ENCODE assay signal across 30 cellular contexts in the genomic region with DNA sequence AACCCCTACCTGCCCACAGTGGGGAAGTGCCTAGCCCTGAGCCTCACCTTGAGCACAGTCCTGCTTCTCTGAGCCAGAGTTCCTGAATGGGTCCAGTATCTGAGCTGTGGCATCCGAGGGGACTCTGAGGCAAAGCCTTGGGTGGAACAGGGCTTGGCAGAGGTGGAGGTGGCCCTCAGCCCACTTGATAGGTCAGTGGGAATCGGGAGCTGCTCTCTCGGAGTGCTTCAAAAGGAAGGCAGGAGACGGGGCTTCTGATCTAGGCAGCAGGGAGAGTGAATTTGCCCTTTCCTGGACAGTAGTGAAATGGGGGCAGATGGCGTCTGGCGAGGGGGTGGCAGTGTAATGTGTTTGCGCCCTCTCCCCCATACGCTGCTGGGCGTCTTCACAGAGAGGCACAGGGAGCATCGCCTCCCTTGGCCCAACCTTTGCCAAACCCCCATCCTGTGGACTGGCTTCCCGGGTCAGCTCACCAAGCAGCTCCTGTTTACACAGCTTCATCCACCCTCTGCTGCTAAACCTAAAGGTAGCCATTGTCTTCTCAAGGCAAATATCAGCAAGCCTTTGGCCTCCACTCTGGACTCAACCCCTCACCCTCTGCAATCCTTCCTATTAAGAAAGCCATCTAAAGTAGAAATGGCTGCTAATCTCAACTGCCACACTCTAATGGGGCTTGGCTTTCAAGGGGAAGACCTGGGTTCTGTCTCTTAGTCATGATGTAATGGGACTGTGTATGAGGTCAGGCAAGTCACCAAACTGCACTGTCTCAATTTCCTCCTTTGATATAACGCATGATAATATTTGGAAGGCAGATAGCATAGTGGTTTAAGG. TPM values are rescaled to one million over a fixed set of nuclear protein-coding genes. Genes with fewer than 3 reads are reported as not detected.
DNase-seq lines count a peak whose midpoint lies in the region; ATAC-seq and TF ChIP-seq lines count a peak whose summit lies in the region.
"Had no signal": no experiment of that assay in that cellular context is flagged by ENCODE, and none has a peak within 500 bp of the region (broad histone marks: within the 10 kb centered on the region; RNA-seq: fewer than 3 reads in every experiment).

No MANE protein-coding gene starts in this region.

- no peak overlapping the region for H3K4me3 Mint-ChIP-seq in Caco-2 (ENCODE audit: unreplicated experiment)
- H3K4me3 Mint-ChIP-seq in nephron progenitor cell, result no peak overlapping the region
- H3K4me3 Mint-ChIP-seq: activated CD4-positive, alpha-beta T cell treated with anti-CD3 and anti-CD28 coated beads for 36 hours; CD4-positive, alpha-beta T cell; dendritic cell treated with granulocyte-macrophage colony-stimulating factor and Interleukin-4, amounts not matched to agents 40 ng/mL and 50 ng/mL, for 4 days; natural killer cell treated with Interleukin-12 subunit alpha and Interleukin-12 subunit beta and Interleukin-15 and Interleukin-18, amount 100 ng/mL, for 72 hours had no signal

- peaks cover 34% of the 10 kb centered on the region for H3K4me1 ChIP-seq in Caco-2
- no peaks in the 10 kb centered on the region for H3K4me1 ChIP-seq in ectodermal cell (ENCODE audit: control insufficient read depth, insufficient read depth, low read length)

- H3K4me1 Mint-ChIP-seq in Caco-2 (ENCODE audit: low read depth, unreplicated experiment) (peaks cover 19% of the 10 kb centered on the region), nephron progenitor cell (peaks cover 24% of the 10 kb centered on the region)

- H3K36me3 Mint-ChIP-seq in Caco-2 (ENCODE audit: insufficient read depth, unreplicated experiment) (peaks cover 12% of the 10 kb centered on the region), nephron progenitor cell (ENCODE audit: low read depth) (peaks cover 8% of the 10 kb centered on the region)
- H3K36me3 Mint-ChIP-seq: natural killer cell treated with Interleukin-12 subunit alpha and Interleukin-12 subunit beta and Interleukin-15 and Interleukin-18, amount 100 ng/mL, for 72 hours had no signal

- intact Hi-C loops in Caco-2 (cut with micrococcal nuclease; ENCODE audit: unreplicated experiment), result no loop called here

- H3K9me3 ChIP-seq in Caco-2 (no peaks in the 10 kb centered on the region), ectodermal cell (ENCODE audit: control insufficient read depth, low read length) (no peaks in the 10 kb centered on the region)
- H3K9me3 ChIP-seq: adrenal gland, esophagus muscularis mucosa, heart left ventricle, lower lobe of right lung, mucosa of descending colon, upper lobe of left lung had no signal

- peak; percentile 40 for DNase-seq in activated CD8-positive, alpha-beta memory T cell treated with anti-CD3 and anti-CD28 coated beads for 24 hours
- no peak for DNase-seq in activated CD8-positive, alpha-beta memory T cell treated with anti-CD3 and anti-CD28 coated beads, Interleukin-2, amount 50 U/mL, for 4 hours
- DNase-seq in Caco-2 (no peak), nephron progenitor cell (no peak)
- no peak for DNase-seq in activated CD4-positive, CD25-positive, alpha-beta regulatory T cell (lab: John Stamatoyannopoulos, UW)
- DNase-seq: 8988T; activated CD4-positive, alpha-beta T cell treated with anti-CD3 and anti-CD28 coated beads for 36 hours; activated gamma-delta T cell; activated T-cell treated with anti-CD3 and anti-CD28 coated beads, Interleukin-2, amount 50 U/mL, for 1 hour; CD4-positive, alpha-beta T cell; EL; foreskin keratinocyte; H7; heart left ventricle; lower lobe of right lung; mucosa of descending colon; NCI-H1436 treated with DMSO at 0.1 percent for 48 hours; NCI-H226; NCI-H69; SHP77 treated with DMSO at 0.1 percent for 48 hours; stimulated activated CD4-positive, alpha-beta T cell treated with anti-CD3 and anti-CD28 coated beads, Interleukin-4, amount 100 ng/mL, for 24 hours; substantia nigra; upper lobe of left lung had no signal

- no peaks in the 10 kb centered on the region for H3K27me3 ChIP-seq in Caco-2 (replicated peaks; ENCODE audit: control insufficient read depth, insufficient read depth, low read length)
- H3K27me3 ChIP-seq in ectodermal cell (ENCODE audit: control insufficient read depth, insufficient read depth, low read length, poor library complexity, severe bottlenecking), result no peaks in the 10 kb centered on the region
- H3K27me3 ChIP-seq: adrenal gland, esophagus muscularis mucosa, foreskin keratinocyte, heart left ventricle, upper lobe of left lung had no signal

- H3K36me3 ChIP-seq in Caco-2 (ENCODE audit: control insufficient read depth, insufficient read depth, low read length) (peaks cover 2% of the 10 kb centered on the region; the same call in 1 of the 2 replicates), ectodermal cell (ENCODE audit: control insufficient read depth, insufficient read depth, low read length) (no peaks in the 10 kb centered on the region)
- H3K36me3 ChIP-seq: adrenal gland, esophagus muscularis mucosa, heart left ventricle, lower lobe of right lung, upper lobe of left lung had no signal

- peak overlapping the region; percentile 39 for H3K27ac Mint-ChIP-seq in Caco-2 (ENCODE audit: unreplicated experiment)
- H3K27ac Mint-ChIP-seq in nephron progenitor cell, result peak overlapping the region; percentile 39
- H3K27ac Mint-ChIP-seq: activated CD4-positive, alpha-beta T cell treated with anti-CD3 and anti-CD28 coated beads for 36 hours; dendritic cell treated with granulocyte-macrophage colony-stimulating factor and Interleukin-4, amounts not matched to agents 40 ng/mL and 50 ng/mL, for 4 days; natural killer cell treated with Interleukin-12 subunit alpha and Interleukin-12 subunit beta and Interleukin-15 and Interleukin-18, amount 100 ng/mL, for 72 hours had no signal

- H3K9me3 Mint-ChIP-seq in Caco-2 (ENCODE audit: unreplicated experiment) (no peaks in the 10 kb centered on the region), nephron progenitor cell (no peaks in the 10 kb centered on the region)
- H3K9me3 Mint-ChIP-seq: CD4-positive, alpha-beta T cell; dendritic cell treated with granulocyte-macrophage colony-stimulating factor and Interleukin-4, amounts not matched to agents 40 ng/mL and 50 ng/mL, for 4 days; natural killer cell treated with Interleukin-12 subunit alpha and Interleukin-12 subunit beta and Interleukin-15 and Interleukin-18, amount 100 ng/mL, for 72 hours had no signal

- H3K4me3 ChIP-seq in Caco-2 (ENCODE audit: low read depth, low read length) (no peak overlapping the region), ectodermal cell (ENCODE audit: insufficient read depth, low read depth, low read length) (no peak overlapping the region)
- H3K4me3 ChIP-seq: adrenal gland, esophagus muscularis mucosa, heart left ventricle, lower lobe of right lung, mucosa of descending colon, upper lobe of left lung had no signal

- ATAC-seq in GM19035 (IDR thresholded peaks at IDR 0.05; ENCODE audit: unreplicated experiment) (no peak), HG03139 (IDR thresholded peaks at IDR 0.05; ENCODE audit: unreplicated experiment) (no peak)
- ATAC-seq: activated CD4-positive, alpha-beta T cell treated with anti-CD3 and anti-CD28 coated beads for 36 hours; foreskin keratinocyte; heart left ventricle; lower lobe of right lung; mucosa of descending colon; natural killer cell treated with Interleukin-12 subunit alpha and Interleukin-12 subunit beta and Interleukin-15 and Interleukin-18, amount 100 ng/mL, for 72 hours had no signal

- no TSS peak for BruUV-seq in Caco-2 (replicated peaks; lab: Mats Ljungman, UMichigan)

- TF ChIP-seq CTCF in Caco-2 (IDR thresholded peaks at IDR 0.05; ENCODE audit: insufficient read depth in 1 of 2, low read depth in 1 of 2, low read length in 1 of 2, severe bottlenecking in 1 of 2, unreplicated experiment in 1 of 2), result no peak
- TF ChIP-seq CTCF in nephron progenitor cell (IDR thresholded peaks at IDR 0.05), result no peak

- POLR2A ChIA-PET in Caco-2 (lab: Charles Lee), result interaction anchor here (1.8 kb wide), 1 partner anchor 22 kb away, joined by 4 read pairs; a partner anchor contains a TSS

- WGBS in ectodermal cell, 2 experiments, result 93 to 95% methylated on average over 12 of the region's 12 CpGs

- peak overlapping the region; percentile 9 for H3K27ac ChIP-seq in ectodermal cell (ENCODE audit: insufficient read depth, low read depth, low read length, poor library complexity, severe bottlenecking)
- H3K27ac ChIP-seq: esophagus muscularis mucosa, foreskin keratinocyte, heart left ventricle, lower lobe of right lung, upper lobe of left lung had no signal

- CTCF ChIA-PET in Caco-2 (lab: Charles Lee), result interaction anchor here (1.2 to 5.4 kb wide), 3 partner anchors 21 to 45 kb away, joined by 7 to 108 read pairs (median 27); a partner anchor contains a TSS

- no peaks in the 10 kb centered on the region for H3K27me3 Mint-ChIP-seq in Caco-2 (ENCODE audit: insufficient read depth, unreplicated experiment)
- no peaks in the 10 kb centered on the region for H3K27me3 Mint-ChIP-seq in nephron progenitor cell (ENCODE audit: low read depth, poor library complexity)
- H3K27me3 Mint-ChIP-seq: activated CD4-positive, alpha-beta T cell treated with anti-CD3 and anti-CD28 coated beads for 36 hours; CD4-positive, alpha-beta T cell; dendritic cell treated with granulocyte-macrophage colony-stimulating factor and Interleukin-4, amounts not matched to agents 40 ng/mL and 50 ng/mL, for 4 days; natural killer cell treated with Interleukin-12 subunit alpha and Interleukin-12 subunit beta and Interleukin-15 and Interleukin-18, amount 100 ng/mL, for 72 hours had no signal

RNA-seq across cellular contexts. Expression of a gene that starts 21.1 kb away (rescaled TPM):
- total RNA-seq in Caco-2 (2022), result 244 and 250 TPM in 2 replicates
- polyA plus RNA-seq in ectodermal cell (2013, experiment 1 of 4), result 192 TPM
- 179 TPM for polyA plus RNA-seq in ectodermal cell (2013, experiment 2 of 4)
- 160 TPM for polyA plus RNA-seq in ectodermal cell (2013, experiment 3 of 4)
- polyA plus RNA-seq in ectodermal cell (2013, experiment 4 of 4), result 181 TPM

RNA-seq across cellular contexts. Expression of a gene that starts 46.3 kb away (rescaled TPM):
- 38.7 and 39.0 TPM in 2 replicates for total RNA-seq in Caco-2 (2022)
- polyA plus RNA-seq in ectodermal cell (2013, experiment 1 of 4), result 2.9 TPM
- 3.8 TPM for polyA plus RNA-seq in ectodermal cell (2013, experiment 2 of 4)
- 4.6 TPM for polyA plus RNA-seq in ectodermal cell (2013, experiment 3 of 4)
- polyA plus RNA-seq in ectodermal cell (2013, experiment 4 of 4), result 4.5 TPM
